ENCODE assay signal across 15 cellular contexts in the genomic region with DNA sequence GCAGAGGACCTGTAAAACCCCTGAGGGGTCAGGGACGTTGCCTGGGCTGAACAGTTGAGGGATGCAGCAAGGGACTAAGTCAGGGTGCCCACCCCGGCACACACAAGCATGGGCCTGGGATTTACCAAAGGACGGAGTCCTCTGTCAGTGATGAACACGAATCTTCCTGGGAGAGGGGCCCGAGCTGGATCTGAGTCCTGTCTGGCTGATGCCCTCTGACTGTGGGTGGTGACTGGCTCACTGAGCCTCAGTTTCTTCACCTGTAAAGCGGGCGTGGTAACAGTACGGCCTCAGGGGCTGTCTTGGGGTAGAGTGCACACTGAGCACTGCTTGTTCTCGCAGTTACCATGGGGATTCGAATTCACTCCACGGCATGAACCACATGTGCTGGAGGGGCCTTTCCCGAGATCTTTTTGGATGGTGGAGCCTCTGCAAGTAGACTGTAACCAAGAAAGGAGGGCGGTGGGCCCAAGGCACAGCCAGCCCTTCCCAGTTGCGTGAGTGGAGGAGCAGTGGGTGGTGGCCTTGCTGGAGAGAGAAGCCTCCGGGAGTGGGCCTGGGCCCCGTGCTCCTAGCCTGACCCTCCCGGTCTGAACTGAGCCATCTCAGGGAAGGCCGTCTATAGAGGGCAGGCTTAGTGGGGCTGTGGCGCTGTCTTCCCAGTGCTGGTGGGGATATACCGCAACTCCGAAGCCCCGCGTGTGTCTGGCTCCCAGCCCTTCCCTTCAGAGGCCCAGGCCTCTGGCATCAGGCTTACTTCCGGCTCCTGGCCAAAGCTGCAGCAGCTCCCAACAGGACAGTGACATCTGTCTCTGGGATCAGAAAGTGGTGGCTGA.
DNase-seq lines count a peak whose midpoint lies in the region; ATAC-seq and TF ChIP-seq lines count a peak whose summit lies in the region.
"Had no signal": no experiment of that assay in that cellular context is flagged by ENCODE, and none has a peak within 500 bp of the region (broad histone marks: within the 10 kb centered on the region; RNA-seq: fewer than 3 reads in every experiment).

No MANE protein-coding gene starts in this region.

- H3K4me3 ChIP-seq in DND-41 (ENCODE audit: low read depth in 1 of 2, low read length in 2 of 2): no peak overlapping the region
- H3K4me3 ChIP-seq in spleen: no peak overlapping the region
- no peak overlapping the region for H3K4me3 ChIP-seq in foreskin fibroblast (ENCODE audit: low read depth in 1 of 2, low read length in 2 of 2)
- H3K4me3 ChIP-seq: dorsolateral prefrontal cortex had no signal

- CTCF ChIA-PET in WTC11 (lab: Charles Lee): no interaction called here
- CTCF ChIA-PET in GM10248 (lab: Yijun Ruan, JAX): no interaction called here

- 86 to 92% (median 88%) methylated on average over 13 to 24 of the region's 24 CpGs for WGBS in spleen, 5 donors

- H3K9ac ChIP-seq in DND-41 (ENCODE audit: low read depth, low read length): no peak overlapping the region

- H3K27ac Mint-ChIP-seq in WTC11: peak overlapping the region; percentile 36; the same call in 1 of the 2 replicates
- H3K27ac Mint-ChIP-seq: activated naive CD4-positive, alpha-beta T cell treated with anti-CD3 and anti-CD28 coated beads for 36 hours had no signal

- H3K27me3 Mint-ChIP-seq in WTC11 (ENCODE audit: low read depth): no peaks in the 10 kb centered on the region; the same call in 1 of the 2 replicates

- no peak overlapping the region for H3K27ac ChIP-seq in DND-41 (ENCODE audit: low read length)
- H3K27ac ChIP-seq in spleen: peak overlapping the region in 5 of 8 donors; percentile 3 to 62 (median 33)
- H3K27ac ChIP-seq: brain microvascular endothelial cell, dorsolateral prefrontal cortex, VCaP had no signal

- DNase-seq in DND-41: peak; percentile 3
- no peak for DNase-seq in WTC11 (ENCODE audit: low spot score)
- DNase-seq in islet precursor cell: peak; percentile 48
- DNase-seq in spleen: peak; percentile 67
- no peak for DNase-seq in omental fat pad (ENCODE audit: low spot score)
- DNase-seq in foreskin fibroblast: no peak
- no peak for DNase-seq in GM10248 (ENCODE audit: extremely low spot score)
- DNase-seq: activated naive CD4-positive, alpha-beta T cell treated with anti-CD3 and anti-CD28 coated beads for 36 hours; brain microvascular endothelial cell; NCI-H2029; NCI-H524 treated with DMSO at 0.1 percent for 48 hours; PC-3 had no signal

- H2AFZ ChIP-seq in DND-41 (ENCODE audit: low read depth, low read length): no peak overlapping the region

- no peaks in the 10 kb centered on the region for H3K4me1 Mint-ChIP-seq in WTC11

- POLR2A ChIA-PET in WTC11 (lab: Charles Lee): no interaction called here
- POLR2A ChIA-PET in GM10248 (lab: Yijun Ruan, JAX): no interaction called here

- no peak overlapping the region for H3K4me2 ChIP-seq in DND-41 (ENCODE audit: insufficient read depth, low read length)

- H3K36me3 ChIP-seq in DND-41 (ENCODE audit: insufficient read depth, low read length): no peaks in the 10 kb centered on the region
- no peaks in the 10 kb centered on the region for H3K36me3 ChIP-seq in spleen
- H3K36me3 ChIP-seq: brain microvascular endothelial cell had no signal

- peaks cover 17% of the 10 kb centered on the region for H3K9me3 Mint-ChIP-seq in WTC11
- H3K9me3 Mint-ChIP-seq: activated naive CD4-positive, alpha-beta T cell treated with anti-CD3 and anti-CD28 coated beads for 36 hours had no signal

- H3K9me3 ChIP-seq in DND-41 (ENCODE audit: insufficient read depth, low read length, severe bottlenecking): no peaks in the 10 kb centered on the region
- no peaks in the 10 kb centered on the region for H3K9me3 ChIP-seq in spleen

- H4K20me1 ChIP-seq in DND-41 (ENCODE audit: insufficient read depth, low read length): no peaks in the 10 kb centered on the region

- TF ChIP-seq POLR2A in spleen (IDR thresholded peaks at IDR 0.05): no peak

- H3K4me1 ChIP-seq in DND-41 (ENCODE audit: insufficient read depth, low read length) (no peaks in the 10 kb centered on the region), spleen (peaks cover 6 to 52% (median 24%) of the 10 kb centered on the region in 6 donors)

- no peaks in the 10 kb centered on the region for H3K36me3 Mint-ChIP-seq in WTC11

- no peak for ATAC-seq in DND-41 (ENCODE audit: insufficient read depth, low read depth)
- ATAC-seq in WTC11: peak; percentile 89
- ATAC-seq in omental fat pad (ENCODE audit: low FRiP score): no peak
- no peak for ATAC-seq in GM21381 (IDR thresholded peaks at IDR 0.05; ENCODE audit: unreplicated experiment)
- ATAC-seq: PC-3 had no signal

- H3K27me3 ChIP-seq in DND-41 (ENCODE audit: insufficient read depth, low read length, poor library complexity) (no peaks in the 10 kb centered on the region), spleen (replicated peaks in 1 of 7) (peaks cover 0 to 6% (median 0%) of the 10 kb centered on the region in 7 donors)
- H3K27me3 ChIP-seq: brain microvascular endothelial cell had no signal

- H3K4me3 Mint-ChIP-seq in WTC11: no peak overlapping the region
- H3K4me3 Mint-ChIP-seq: activated naive CD4-positive, alpha-beta T cell treated with anti-CD3 and anti-CD28 coated beads for 36 hours had no signal

- intact Hi-C loops in spleen (cut with DNase I; ENCODE audit: low total_unique reads): no loop called here

- H3K79me2 ChIP-seq in DND-41 (ENCODE audit: insufficient read depth, low read length): no peaks in the 10 kb centered on the region

- TF ChIP-seq CTCF in DND-41 (IDR thresholded peaks at IDR 0.05; ENCODE audit: borderline replicate concordance, extremely low read depth, low read length, poor library complexity, severe bottlenecking): no peak
- no peak for TF ChIP-seq CTCF in WTC11 (IDR thresholded peaks at IDR 0.05)
- TF ChIP-seq CTCF in spleen (IDR thresholded peaks at IDR 0.05 in 8 of 11, conservative IDR thresholded peaks at IDR 0.05 in 3 of 11): peak in 1 of 11 experiments; percentile 12
- TF ChIP-seq CTCF in omental fat pad (IDR thresholded peaks at IDR 0.05): no peak
- TF ChIP-seq CTCF in foreskin fibroblast (IDR thresholded peaks at IDR 0.05; ENCODE audit: low read depth, low read length): no peak
- TF ChIP-seq CTCF in GM10248 (IDR thresholded peaks at IDR 0.05; ENCODE audit: control extremely low read depth, extremely low read depth, low read depth, missing control alignments): no peak

TF ChIP-seq in WTC11, 78 proteins besides CTCF, POLR2A, EP300 and RAD21:
- TF ChIP-seq, protein P1, sequence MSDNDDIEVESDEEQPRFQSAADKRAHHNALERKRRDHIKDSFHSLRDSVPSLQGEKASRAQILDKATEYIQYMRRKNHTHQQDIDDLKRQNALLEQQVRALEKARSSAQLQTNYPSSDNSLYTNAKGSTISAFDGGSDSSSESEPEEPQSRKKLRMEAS (CRISPR knock-in tag; IDR thresholded peaks at IDR 0.05): no peak
- TF ChIP-seq ZNF219 (CRISPR knock-in tag; IDR thresholded peaks at IDR 0.05; ENCODE audit: borderline replicate concordance) (no peak), HMGA2 (CRISPR knock-in tag; IDR thresholded peaks at IDR 0.05) (no peak)
- TF ChIP-seq, protein P2, sequence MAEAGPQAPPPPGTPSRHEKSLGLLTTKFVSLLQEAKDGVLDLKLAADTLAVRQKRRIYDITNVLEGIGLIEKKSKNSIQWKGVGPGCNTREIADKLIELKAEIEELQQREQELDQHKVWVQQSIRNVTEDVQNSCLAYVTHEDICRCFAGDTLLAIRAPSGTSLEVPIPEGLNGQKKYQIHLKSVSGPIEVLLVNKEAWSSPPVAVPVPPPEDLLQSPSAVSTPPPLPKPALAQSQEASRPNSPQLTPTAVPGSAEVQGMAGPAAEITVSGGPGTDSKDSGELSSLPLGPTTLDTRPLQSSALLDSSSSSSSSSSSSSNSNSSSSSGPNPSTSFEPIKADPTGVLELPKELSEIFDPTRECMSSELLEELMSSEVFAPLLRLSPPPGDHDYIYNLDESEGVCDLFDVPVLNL (CRISPR knock-in tag; IDR thresholded peaks at IDR 0.05; ENCODE audit: borderline replicate concordance, low read depth): no peak

Comparison
In these comparisons a context has a peak if more than half of its experiments do, and no peak if none do; other contexts are left out.
1. DNase-seq: peak in DND-41 (single experiment), islet precursor cell (single experiment) and spleen (single experiment); none in WTC11 (single experiment), omental fat pad (single experiment), foreskin fibroblast (0 of 2) and GM10248 (single experiment).